Comparison of ENCODE assay signal across 9 cellular contexts in the genomic region with DNA sequence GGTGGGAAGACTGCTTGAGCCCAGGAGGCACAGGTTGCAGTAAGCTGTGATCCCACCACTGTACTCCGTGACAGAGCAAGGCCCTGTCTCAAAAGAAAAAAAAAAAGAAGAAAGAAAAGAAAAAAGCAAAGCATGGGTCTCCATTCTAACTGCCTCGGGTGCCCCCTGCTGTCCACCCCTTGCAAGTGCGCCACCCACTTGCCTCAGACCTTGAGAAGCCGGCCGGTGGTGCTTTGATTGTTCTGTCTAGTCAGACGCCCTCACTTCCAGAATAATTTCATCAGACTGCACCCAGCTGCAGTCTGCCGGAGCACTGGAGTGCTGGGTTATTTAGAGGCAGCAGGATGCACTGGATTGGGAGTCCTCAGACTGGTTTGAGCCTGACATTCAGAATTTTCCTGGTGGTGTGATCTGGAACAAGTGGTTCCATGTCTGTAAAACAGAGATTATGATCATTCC. TPM values are rescaled to one million over a fixed set of nuclear protein-coding genes. Genes with fewer than 3 reads are reported as not detected.
DNase-seq lines count a peak whose midpoint lies in the region; ATAC-seq lines count a peak whose summit lies in the region.
"Had no signal": no experiment of that assay in that cellular context is flagged by ENCODE, and none has a peak within 500 bp of the region (broad histone marks: within the 10 kb centered on the region; RNA-seq: fewer than 3 reads in every experiment).

No MANE protein-coding gene starts in this region.

- no peak overlapping the region for H3K27ac Mint-ChIP-seq in effector memory CD8-positive, alpha-beta T cell
- H3K27ac Mint-ChIP-seq: T-helper 1 cell treated with Interleukin-12 subunit alpha and Interleukin-12 subunit beta and Interleukin-4 antibody, amounts not matched to agents 30 μg/mL and 1 μg/mL, for 36 hours had no signal

- DNase-seq in D341Med (ENCODE audit: low spot score) (peak; percentile 87), HT-29 (ENCODE audit: low spot score) (peak; percentile 91), middle frontal gyrus (ENCODE audit: extremely low spot score, low spot score) (peak; percentile 46)
- peak; percentile 55 for DNase-seq in NK-92 treated with Interleukin-12 subunit alpha and Interleukin-12 subunit beta, amount 100 ng/mL, for 24 hours (lab: John Stamatoyannopoulos, UW)
- DNase-seq in activated CD8-positive, alpha-beta memory T cell treated with anti-CD3 and anti-CD28 coated beads for 24 hours, result peak; percentile 89
- DNase-seq in effector memory CD8-positive, alpha-beta T cell, result peak; percentile 73 to 74 (median 74)
- DNase-seq in stimulated activated CD8-positive, alpha-beta memory T cell treated with anti-CD3 and anti-CD28 coated beads, Interleukin-4, amount 100 ng/mL, for 24 hours (ENCODE audit: low read depth), result peak; percentile 64

- H3K36me3 Mint-ChIP-seq in effector memory CD8-positive, alpha-beta T cell (ENCODE audit: insufficient read depth), result peaks cover 3% of the 10 kb centered on the region

- peak; percentile 87 for ATAC-seq in effector memory CD8-positive, alpha-beta T cell (replicated peaks)
- no peak for ATAC-seq in HG02840 (IDR thresholded peaks at IDR 0.05; ENCODE audit: low FRiP score, unreplicated experiment)

- no peaks in the 10 kb centered on the region for H3K9me3 Mint-ChIP-seq in effector memory CD8-positive, alpha-beta T cell
- H3K9me3 Mint-ChIP-seq: T-helper 1 cell treated with Interleukin-12 subunit alpha and Interleukin-12 subunit beta and Interleukin-4 antibody, amounts not matched to agents 30 μg/mL and 1 μg/mL, for 36 hours had no signal

- H3K27me3 Mint-ChIP-seq in effector memory CD8-positive, alpha-beta T cell, result peaks cover 18 to 25% of the 10 kb centered on the region in 2 donors

- no peak overlapping the region for H3K4me3 Mint-ChIP-seq in effector memory CD8-positive, alpha-beta T cell
- H3K4me3 Mint-ChIP-seq: T-helper 1 cell treated with Interleukin-12 subunit alpha and Interleukin-12 subunit beta and Interleukin-4 antibody, amounts not matched to agents 30 μg/mL and 1 μg/mL, for 36 hours had no signal

- peaks cover 0 to 5% of the 10 kb centered on the region in 2 donors for H3K4me1 Mint-ChIP-seq in effector memory CD8-positive, alpha-beta T cell (ENCODE audit: low read depth in 2 of 2)

RNA-seq across cellular contexts. Expression of a gene that starts 17.6 kb away (rescaled TPM):
- 39.9 and 45.9 TPM in 2 replicates for total RNA-seq in HT-29 (2014; rRNA removed; shearing (Covaris generic))

RNA-seq across cellular contexts. Expression of a gene that starts 39.9 kb away (rescaled TPM):
- total RNA-seq in HT-29 (2014; rRNA removed; shearing (Covaris generic)), result not detected in 2 replicates
